25 cellular contexts compared by ENCODE assay signal in the genomic region with DNA sequence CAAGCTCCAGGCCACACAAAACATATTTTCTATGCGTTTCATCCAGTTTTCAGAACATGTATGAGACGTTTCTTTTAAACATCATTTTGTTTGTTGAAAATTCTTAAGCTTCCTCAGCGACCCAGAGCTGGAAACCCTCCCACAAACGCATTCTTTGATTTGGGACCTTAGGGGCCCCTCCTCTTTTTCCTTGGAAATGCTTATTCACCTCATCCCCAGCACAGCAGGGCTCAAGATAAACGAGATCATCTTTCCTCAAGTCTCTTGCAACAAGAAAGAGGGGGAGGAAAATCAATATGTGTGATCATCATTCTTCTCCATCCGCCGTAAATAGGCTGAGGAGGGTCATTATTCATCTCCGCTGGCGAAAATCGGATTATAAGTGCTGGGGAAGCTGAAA.
DNase-seq lines count a peak whose midpoint lies in the region; ATAC-seq and TF ChIP-seq lines count a peak whose summit lies in the region.
"Had no signal": no experiment of that assay in that cellular context is flagged by ENCODE, and none has a peak within 500 bp of the region (broad histone marks: within the 10 kb centered on the region; RNA-seq: fewer than 3 reads in every experiment).

No MANE protein-coding gene starts in this region.

- H3K36me3 Mint-ChIP-seq in H9 (ENCODE audit: insufficient read depth in 1 of 3, low read depth in 3 of 3): peaks cover 0 to 7% (median 0%) of the 10 kb centered on the region in 3 experiments; a peak in 5 of 7 replicates
- H3K36me3 Mint-ChIP-seq: CD4-positive, alpha-beta memory T cell had no signal

- peaks cover 6 to 10% of the 10 kb centered on the region in 2 experiments; a peak in 4 of 5 replicates for H3K9me3 Mint-ChIP-seq in H9

- H3K9me3 ChIP-seq in H9 (ENCODE audit: control insufficient read depth, low read depth, low read length) (no peaks in the 10 kb centered on the region), iPS DF 6.9 (ENCODE audit: control insufficient read depth, insufficient read depth, low read length) (no peaks in the 10 kb centered on the region), osteoblast (ENCODE audit: low read depth, low read length) (peaks cover 3% of the 10 kb centered on the region), ascending aorta (no peaks in the 10 kb centered on the region)
- H3K9me3 ChIP-seq: A549, MG63 had no signal

- no CpG with 5 or more reads among the region's 10 CpGs for WGBS in H9 (ENCODE audit: extremely low coverage, insufficient read length, low lambda C conversion rate)
- WGBS in iPS DF 6.9 (ENCODE audit: insufficient coverage, insufficient read length): no CpG with 5 or more reads among the region's 10 CpGs

- H3K79me1 ChIP-seq in H9 (ENCODE audit: insufficient read depth, low read depth, low read length, poor library complexity, severe bottlenecking): no peaks in the 10 kb centered on the region

- H3K4me3 ChIP-seq in iPS DF 6.9 (ENCODE audit: low read length): no peak overlapping the region
- no peak overlapping the region for H3K4me3 ChIP-seq in osteoblast (ENCODE audit: insufficient read depth, low read length)
- H3K4me3 ChIP-seq in ascending aorta: no peak overlapping the region
- H3K4me3 ChIP-seq: A549, BLaER1, GM12878, MG63 had no signal

- H3K4me2 ChIP-seq in H9 (ENCODE audit: insufficient read depth, insufficient read length, low read length) (peak overlapping the region; percentile 17), osteoblast (ENCODE audit: insufficient read depth, low read length) (no peak overlapping the region)
- H3K4me2 ChIP-seq: A549, BLaER1 had no signal

- H3K4me3 Mint-ChIP-seq in H9: peak overlapping the region; percentile 25 to 38; a peak in 2 of 5 replicates
- H3K4me3 Mint-ChIP-seq: CD4-positive, alpha-beta memory T cell had no signal

- H3K79me2 ChIP-seq in H9 (ENCODE audit: insufficient read depth, low read length) (no peaks in the 10 kb centered on the region), osteoblast (ENCODE audit: insufficient read depth, low read length) (no peaks in the 10 kb centered on the region)

- H3K36me3 ChIP-seq in iPS DF 6.9 (ENCODE audit: control insufficient read depth, insufficient read depth, low read length): no peaks in the 10 kb centered on the region
- H3K36me3 ChIP-seq in osteoblast (ENCODE audit: insufficient read depth, low read length): no peaks in the 10 kb centered on the region
- no peaks in the 10 kb centered on the region for H3K36me3 ChIP-seq in ascending aorta
- H3K36me3 ChIP-seq: BLaER1, MG63 had no signal

- peaks cover 16 to 22% of the 10 kb centered on the region in 2 experiments for H3K4me1 Mint-ChIP-seq in H9

- no peak overlapping the region for H3K14ac ChIP-seq in H9 (ENCODE audit: insufficient read depth, low read length)

- H3T11ph ChIP-seq in H9 (ENCODE audit: low read length): no peak overlapping the region

- no peak overlapping the region for H2BK15ac ChIP-seq in H9 (ENCODE audit: low read depth, low read length)

- H2AFZ ChIP-seq in H9 (ENCODE audit: low read length): no peak overlapping the region
- H2AFZ ChIP-seq in osteoblast (ENCODE audit: low read length): peak overlapping the region; percentile 25

- H3K18ac ChIP-seq in H9 (ENCODE audit: insufficient read length, low read depth, low read length): no peak overlapping the region

- no peak overlapping the region for H4K5ac ChIP-seq in H9 (ENCODE audit: insufficient read length, low read depth, low read length)

- H3K27ac ChIP-seq in H9 (ENCODE audit: insufficient read length, low read depth, low read length): no peak overlapping the region
- H3K27ac ChIP-seq in iPS DF 6.9 (ENCODE audit: low read length): no peak overlapping the region
- no peak overlapping the region for H3K27ac ChIP-seq in osteoblast (ENCODE audit: low read depth, low read length)
- H3K27ac ChIP-seq in ascending aorta: no peak overlapping the region
- H3K27ac ChIP-seq: A549, BLaER1 had no signal

- ATAC-seq in HG03139 (IDR thresholded peaks at IDR 0.05; ENCODE audit: unreplicated experiment) (no peak), GM21360 (IDR thresholded peaks at IDR 0.05; ENCODE audit: unreplicated experiment) (no peak)
- ATAC-seq: A549, GM12878, SK-N-SH treated with all-trans-retinoic acid at 6 μM for 48 hours had no signal

- no peak overlapping the region for H3K9ac ChIP-seq in H9 (ENCODE audit: extremely low read depth, insufficient read length, low read length)
- H3K9ac ChIP-seq: BLaER1 had no signal

- no peak overlapping the region for H3K56ac ChIP-seq in H9 (ENCODE audit: insufficient read length, low read depth, low read length)

- intact Hi-C loops in ascending aorta (cut with DNase I): no loop called here

- H3K4me1 ChIP-seq in H9 (ENCODE audit: insufficient read depth, low read length) (no peaks in the 10 kb centered on the region; the same call in 1 of the 2 replicates), iPS DF 6.9 (ENCODE audit: control insufficient read depth, insufficient read depth, low read length) (no peaks in the 10 kb centered on the region), osteoblast (ENCODE audit: insufficient read depth, low read length) (peaks cover 17% of the 10 kb centered on the region), ascending aorta (peaks cover 0 to 3% of the 10 kb centered on the region in 2 donors)
- H3K4me1 ChIP-seq: A549, BLaER1 had no signal

- TF ChIP-seq CTCF in H9 (conservative IDR thresholded peaks at IDR 0.05) (no peak), osteoblast (IDR thresholded peaks at IDR 0.05; ENCODE audit: extremely low read depth, low read depth, low read length) (no peak), ascending aorta (IDR thresholded peaks at IDR 0.05) (no peak)

- H4K91ac ChIP-seq in H9 (ENCODE audit: insufficient read length, low read depth, low read length): no peak overlapping the region

- H2BK120ac ChIP-seq in H9 (ENCODE audit: low read depth, low read length, poor library complexity, severe bottlenecking): no peak overlapping the region

- DNase-seq in H9 (peak; percentile 42), SK-N-DZ (ENCODE audit: low spot score) (peak; percentile 66), iPS DF 6.9 (ENCODE audit: low read depth, low spot score) (peak; percentile 9), osteoblast (ENCODE audit: insufficient read length, low spot score, missing footprints) (no peak), ascending aorta (ENCODE audit: low spot score in 2 of 2) (no peak)
- DNase-seq: CD4-positive, alpha-beta memory T cell; DMS153; GF-D8; GOT3; Kasumi-1; MG63; NCI-H1048; NCI-H1436; NCI-H1930; NCI-H2171 treated with DMSO at 0.1 percent for 48 hours; NCI-H446; NCI-H526 treated with DMSO at 0.1 percent for 48 hours; OCI-M1; SHP77 had no signal

- no peaks in the 10 kb centered on the region; the same call in 1 of the 2 replicates for H3K27me3 Mint-ChIP-seq in H9 (ENCODE audit: low read depth)
- H3K27me3 Mint-ChIP-seq: CD4-positive, alpha-beta memory T cell had no signal

- no peak overlapping the region for H2AK5ac ChIP-seq in H9 (ENCODE audit: insufficient read length, low read length)

- H3K4ac ChIP-seq in H9 (ENCODE audit: low read depth, low read length): no peak overlapping the region

- no peak overlapping the region for H2BK5ac ChIP-seq in H9 (ENCODE audit: insufficient read length, low read length)

- H4K8ac ChIP-seq in H9 (replicated peaks; ENCODE audit: insufficient read length, low read depth, low read length): no peak overlapping the region

- no peaks in the 10 kb centered on the region for H4K20me1 ChIP-seq in H9 (ENCODE audit: control insufficient read depth, insufficient read depth, insufficient read length)
- no peaks in the 10 kb centered on the region for H4K20me1 ChIP-seq in osteoblast (ENCODE audit: insufficient read depth, low read length)
- H4K20me1 ChIP-seq: BLaER1 had no signal

- H2BK20ac ChIP-seq in H9 (ENCODE audit: low read depth, low read length, poor library complexity, severe bottlenecking): no peak overlapping the region

- no peaks in the 10 kb centered on the region for H3K23me2 ChIP-seq in H9 (ENCODE audit: insufficient read length, low read depth, low read length, poor library complexity, severe bottlenecking)

- peak overlapping the region; percentile 34 to 80 (median 63); a peak in 4 of 7 replicates for H3K27ac Mint-ChIP-seq in H9
- H3K27ac Mint-ChIP-seq: CD4-positive, alpha-beta memory T cell had no signal

- no peak overlapping the region for H3K23ac ChIP-seq in H9 (ENCODE audit: insufficient read length, low read depth, low read length)

- H3K27me3 ChIP-seq in H9 (ENCODE audit: insufficient read depth, low read length) (no peaks in the 10 kb centered on the region), iPS DF 6.9 (ENCODE audit: control insufficient read depth, insufficient read depth, low read length) (no peaks in the 10 kb centered on the region), osteoblast (ENCODE audit: insufficient read depth, low read length) (no peaks in the 10 kb centered on the region), ascending aorta (no peaks in the 10 kb centered on the region)
- H3K27me3 ChIP-seq: BLaER1, MG63 had no signal

- H2BK12ac ChIP-seq in H9 (ENCODE audit: insufficient read length, low read depth, low read length): no peak overlapping the region

Comparison
In these comparisons a context has a peak if more than half of its experiments do, and no peak if none do; other contexts are left out.
1. DNase-seq: peak in H9 (single experiment), SK-N-DZ (single experiment) and iPS DF 6.9 (single experiment); none in osteoblast (single experiment) and ascending aorta (0 of 2).